Comparison of ENCODE assay signal across 7 cellular contexts in genomic region chr2:218179782-218180181, GRCh38. TPM values are rescaled to one million over a fixed set of nuclear protein-coding genes. Genes with fewer than 3 reads are reported as not detected.
"Had no signal": no experiment of that assay in that cellular context is flagged by ENCODE, and none has a peak within 500 bp of the region (broad histone marks: within the 10 kb centered on the region; RNA-seq: fewer than 3 reads in every experiment).

No MANE protein-coding gene starts in this region.

- H3K4me3 ChIP-seq: GM23338 had no signal

- ATAC-seq: GM23338 had no signal

- H2AFZ ChIP-seq: GM23338 had no signal

- DNase-seq: H9, HCEC 1CT had no signal

- H3K4me2 ChIP-seq: GM23338 had no signal

- FAIRE-seq: H1, H54, HTR-8/SVneo had no signal

RNA-seq across cellular contexts. Expression of gene CXCR1, which starts 13.0 kb away (rescaled TPM):
- total RNA-seq: GM23338, H1, H9, HT-29 had no signal
- polyA plus RNA-seq: GM23338, H1 had no signal

RNA-seq across cellular contexts. Expression of gene CXCR2, which starts 54.0 kb away (rescaled TPM):
- total RNA-seq: HT-29 had no signal
